16 cellular contexts compared by ENCODE assay signal in genomic region chr3:146071636-146072035, GRCh38.
A peak's percentile ranks its signal among the peaks of the same experiment; 100 is the strongest.
DNase-seq lines count a peak whose midpoint lies in the region; ATAC-seq and TF ChIP-seq lines count a peak whose summit lies in the region.
"Had no signal": no experiment of that assay in that cellular context is flagged by ENCODE, and none has a peak within 500 bp of the region (broad histone marks: within the 10 kb centered on the region; RNA-seq: fewer than 3 reads in every experiment).

No MANE protein-coding gene starts in this region.

- no peak overlapping the region for H3K23ac ChIP-seq in mesendoderm (ENCODE audit: low read length)

- H2BK15ac ChIP-seq in mesendoderm (replicated peaks; ENCODE audit: low read depth): no peak overlapping the region

- no peak overlapping the region for H3K4me3 Mint-ChIP-seq in activated CD4-positive, alpha-beta memory T cell treated with anti-CD3 and anti-CD28 coated beads, Interleukin-2, amount 10 ng/mL, durations not matched to agents 7 days and 5 days
- H3K4me3 Mint-ChIP-seq: B cell; CD4-positive, alpha-beta T cell; IgD-negative memory B cell had no signal

- TF ChIP-seq CTCF in gastroesophageal sphincter (IDR thresholded peaks at IDR 0.05): no peak

- H3K79me1 ChIP-seq in mesendoderm (ENCODE audit: low read length): no peaks in the 10 kb centered on the region

- H3K4me3 ChIP-seq in ACC112 (ENCODE audit: low read depth, low read length): no peak overlapping the region
- no peak overlapping the region for H3K4me3 ChIP-seq in gastroesophageal sphincter
- H3K4me3 ChIP-seq in mesendoderm (ENCODE audit: low read length): no peak overlapping the region
- H3K4me3 ChIP-seq: GM12878 had no signal

- CTCF ChIA-PET in activated CD4-positive, alpha-beta memory T cell treated with anti-CD3 and anti-CD28 coated beads, Interleukin-2, amount 10 ng/mL, durations not matched to agents 7 days and 5 days (lab: Charles Lee): no interaction called here

- H2BK120ac ChIP-seq in mesendoderm (ENCODE audit: low read depth, low read length): no peak overlapping the region

- H3K4me1 ChIP-seq in ACC112 (ENCODE audit: control insufficient read depth, insufficient read depth, low read length, unreplicated experiment): peaks cover 54% of the 10 kb centered on the region
- peaks cover 0 to 29% (median 4%) of the 10 kb centered on the region in 3 donors for H3K4me1 ChIP-seq in gastroesophageal sphincter
- no peaks in the 10 kb centered on the region for H3K4me1 ChIP-seq in mesendoderm (ENCODE audit: control insufficient read depth, low read depth, low read length)

- WGBS in gastroesophageal sphincter (ENCODE audit: low coverage in 1 of 2), 2 donors: 57 to 59% methylated on average over 1 to 2 of the region's 2 CpGs
- WGBS in mesendoderm (ENCODE audit: extremely low coverage, insufficient coverage, low lambda C conversion rate): no CpG with 5 or more reads among the region's 2 CpGs

- no peaks in the 10 kb centered on the region for H3K27me3 ChIP-seq in ACC112 (ENCODE audit: insufficient read depth, low read length)
- no peaks in the 10 kb centered on the region for H3K27me3 ChIP-seq in gastroesophageal sphincter
- H3K27me3 ChIP-seq in mesendoderm (ENCODE audit: insufficient read depth, low read length, poor library complexity): no peaks in the 10 kb centered on the region

- H3K27me3 Mint-ChIP-seq in activated CD4-positive, alpha-beta memory T cell treated with anti-CD3 and anti-CD28 coated beads, Interleukin-2, amount 10 ng/mL, durations not matched to agents 7 days and 5 days: no peaks in the 10 kb centered on the region
- H3K27me3 Mint-ChIP-seq: B cell; CD4-positive, alpha-beta T cell; IgD-negative memory B cell had no signal

- no peak overlapping the region for H2AK5ac ChIP-seq in mesendoderm (ENCODE audit: low read length)

- no peak overlapping the region for H2AFZ ChIP-seq in ACC112 (ENCODE audit: low read length, unreplicated experiment)

- H3K4me1 Mint-ChIP-seq in activated CD4-positive, alpha-beta memory T cell treated with anti-CD3 and anti-CD28 coated beads, Interleukin-2, amount 10 ng/mL, durations not matched to agents 7 days and 5 days: no peaks in the 10 kb centered on the region
- H3K4me1 Mint-ChIP-seq: B cell had no signal

- ATAC-seq in gastroesophageal sphincter: peak; percentile 71
- no peak for ATAC-seq in HG03280 (IDR thresholded peaks at IDR 0.05; ENCODE audit: unreplicated experiment)
- ATAC-seq: GM12878 had no signal

- no peaks in the 10 kb centered on the region for H3K36me3 Mint-ChIP-seq in activated CD4-positive, alpha-beta memory T cell treated with anti-CD3 and anti-CD28 coated beads, Interleukin-2, amount 10 ng/mL, durations not matched to agents 7 days and 5 days (ENCODE audit: low read depth)
- H3K36me3 Mint-ChIP-seq: IgD-negative memory B cell had no signal

- no peak overlapping the region for H3K27ac Mint-ChIP-seq in activated CD4-positive, alpha-beta memory T cell treated with anti-CD3 and anti-CD28 coated beads, Interleukin-2, amount 10 ng/mL, durations not matched to agents 7 days and 5 days
- H3K27ac Mint-ChIP-seq: B cell; CD4-positive, alpha-beta T cell; IgD-negative memory B cell had no signal

- peaks cover 40% of the 10 kb centered on the region for H3K36me3 ChIP-seq in ACC112 (ENCODE audit: insufficient read depth, low read length)
- peaks cover 0 to 25% of the 10 kb centered on the region in 2 donors for H3K36me3 ChIP-seq in gastroesophageal sphincter
- H3K36me3 ChIP-seq in mesendoderm (ENCODE audit: control insufficient read depth, insufficient read depth, low read length): no peaks in the 10 kb centered on the region

- H3K9ac ChIP-seq in mesendoderm (ENCODE audit: low read length): no peak overlapping the region

- no peaks in the 10 kb centered on the region for H3K9me3 Mint-ChIP-seq in activated CD4-positive, alpha-beta memory T cell treated with anti-CD3 and anti-CD28 coated beads, Interleukin-2, amount 10 ng/mL, durations not matched to agents 7 days and 5 days
- H3K9me3 Mint-ChIP-seq: CD4-positive, alpha-beta T cell; IgD-negative memory B cell had no signal

- POLR2A ChIA-PET in activated CD4-positive, alpha-beta memory T cell treated with anti-CD3 and anti-CD28 coated beads, Interleukin-2, amount 10 ng/mL, durations not matched to agents 7 days and 5 days (lab: Charles Lee): no interaction called here

- H3K27ac ChIP-seq in ACC112 (ENCODE audit: low read depth, low read length) (peak overlapping the region; percentile 28; the same call in 1 of the 2 replicates), gastroesophageal sphincter (peak overlapping the region in 3 of 4 donors; percentile 18 to 33 (median 27)), mesendoderm (ENCODE audit: low read depth, low read length) (peak overlapping the region; percentile 17)

- TF ChIP-seq POLR2A in gastroesophageal sphincter (IDR thresholded peaks at IDR 0.05): no peak

- H2BK5ac ChIP-seq in mesendoderm (ENCODE audit: low read length): no peak overlapping the region

- no peak overlapping the region for H3K56ac ChIP-seq in mesendoderm (ENCODE audit: low read length)

- TF ChIP-seq EP300 in gastroesophageal sphincter (IDR thresholded peaks at IDR 0.05): no peak

- H4K8ac ChIP-seq in mesendoderm (ENCODE audit: low read depth, low read length): no peak overlapping the region

- no peak overlapping the region for H3K18ac ChIP-seq in mesendoderm (ENCODE audit: low read length)

- no peak overlapping the region for H3K4ac ChIP-seq in mesendoderm (ENCODE audit: low read depth, low read length)

- peak; percentile 34 for DNase-seq in OCI-M1 (lab: John Stamatoyannopoulos, UW)
- DNase-seq in mesendoderm: no peak
- DNase-seq in activated CD4-positive, alpha-beta memory T cell treated with anti-CD3 and anti-CD28 coated beads, Interleukin-2, amount 10 ng/mL, durations not matched to agents 7 days and 5 days: no peak
- no peak for DNase-seq in medulla oblongata (ENCODE audit: extremely low spot score)
- DNase-seq in hippocampal formation (lab: John Stamatoyannopoulos, UW): no peak
- DNase-seq: CD4-positive, alpha-beta T cell; DMS79; HCEC 1CT; NCI-H2227 treated with DMSO at 0.1 percent for 48 hours; NCI-H526 had no signal

- H3K79me2 ChIP-seq in ACC112 (ENCODE audit: control insufficient read depth, insufficient read depth, low read length, unreplicated experiment) (peaks cover 5% of the 10 kb centered on the region), mesendoderm (ENCODE audit: control insufficient read depth, insufficient read depth, low read length) (no peaks in the 10 kb centered on the region)

- no peak overlapping the region for H4K5ac ChIP-seq in mesendoderm (ENCODE audit: low read length)

- no peaks in the 10 kb centered on the region for H3K9me3 ChIP-seq in gastroesophageal sphincter

- no peak overlapping the region for H3K4me2 ChIP-seq in mesendoderm (ENCODE audit: low read length)
